ENCODE assay signal across 1 cellular context in genomic region chr14:23173796-23174195, GRCh38.
A peak's percentile ranks its signal among the peaks of the same experiment; 100 is the strongest.
TF ChIP-seq lines count a peak whose summit lies in the region.

No MANE protein-coding gene starts in this region.

TF ChIP-seq in H1, 55 proteins besides CTCF, POLR2A, EP300 and RAD21:
- TF ChIP-seq CEBPB (IDR thresholded peaks at IDR 0.05; ENCODE audit: low read depth, low read length) (no peak), TEAD4 (IDR thresholded peaks at IDR 0.05; ENCODE audit: low read depth, low read length) (0 out of 2 replicates have a peak, but pooled peaks have one; percentile 53), RFX5 (IDR thresholded peaks at IDR 0.05; ENCODE audit: borderline replicate concordance, low read depth, low read length) (no peak)
